Comparison of ENCODE assay signal across 1 cellular context in genomic region chr6:42182101-42182500, GRCh38.
TF ChIP-seq lines count a peak whose summit lies in the region.

No MANE protein-coding gene starts in this region.

TF ChIP-seq in IMR-90, 13 proteins besides CTCF, POLR2A, EP300 and RAD21:
- TF ChIP-seq RFX5 (IDR thresholded peaks at IDR 0.05; ENCODE audit: low read depth, low read length) (no peak), BHLHE40 (IDR thresholded peaks at IDR 0.05; ENCODE audit: low read depth, low read length) (no peak), NFE2L2 (IDR thresholded peaks at IDR 0.05; ENCODE audit: low read depth, low read length) (no peak), MAFK (IDR thresholded peaks at IDR 0.05; ENCODE audit: low read depth, low read length) (no peak), CHD1 (IDR thresholded peaks at IDR 0.05; ENCODE audit: low read depth, low read length) (no peak), RCOR1 (IDR thresholded peaks at IDR 0.05; ENCODE audit: insufficient replicate concordance, low read length) (no peak), FOS (IDR thresholded peaks at IDR 0.05; ENCODE audit: low read depth, low read length) (no peak), SMC3 (IDR thresholded peaks at IDR 0.05; ENCODE audit: low read depth, low read length) (no peak), MXI1 (IDR thresholded peaks at IDR 0.05; ENCODE audit: borderline replicate concordance, low read depth, low read length) (no peak), MAZ (IDR thresholded peaks at IDR 0.05; ENCODE audit: borderline replicate concordance, low read depth, low read length) (no peak), CEBPB (IDR thresholded peaks at IDR 0.05; ENCODE audit: low read depth, low read length) (no peak)
- TF ChIP-seq, protein P1, sequence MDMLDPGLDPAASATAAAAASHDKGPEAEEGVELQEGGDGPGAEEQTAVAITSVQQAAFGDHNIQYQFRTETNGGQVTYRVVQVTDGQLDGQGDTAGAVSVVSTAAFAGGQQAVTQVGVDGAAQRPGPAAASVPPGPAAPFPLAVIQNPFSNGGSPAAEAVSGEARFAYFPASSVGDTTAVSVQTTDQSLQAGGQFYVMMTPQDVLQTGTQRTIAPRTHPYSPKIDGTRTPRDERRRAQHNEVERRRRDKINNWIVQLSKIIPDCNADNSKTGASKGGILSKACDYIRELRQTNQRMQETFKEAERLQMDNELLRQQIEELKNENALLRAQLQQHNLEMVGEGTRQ (IDR thresholded peaks at IDR 0.05; ENCODE audit: low read depth, low read length): no peak
- TF ChIP-seq, protein P2, sequence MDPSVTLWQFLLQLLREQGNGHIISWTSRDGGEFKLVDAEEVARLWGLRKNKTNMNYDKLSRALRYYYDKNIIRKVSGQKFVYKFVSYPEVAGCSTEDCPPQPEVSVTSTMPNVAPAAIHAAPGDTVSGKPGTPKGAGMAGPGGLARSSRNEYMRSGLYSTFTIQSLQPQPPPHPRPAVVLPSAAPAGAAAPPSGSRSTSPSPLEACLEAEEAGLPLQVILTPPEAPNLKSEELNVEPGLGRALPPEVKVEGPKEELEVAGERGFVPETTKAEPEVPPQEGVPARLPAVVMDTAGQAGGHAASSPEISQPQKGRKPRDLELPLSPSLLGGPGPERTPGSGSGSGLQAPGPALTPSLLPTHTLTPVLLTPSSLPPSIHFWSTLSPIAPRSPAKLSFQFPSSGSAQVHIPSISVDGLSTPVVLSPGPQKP (IDR thresholded peaks at IDR 0.05; ENCODE audit: borderline replicate concordance, low read depth, low read length): no peak
